Comparison of ENCODE assay signal across 18 cellular contexts in genomic region chr1:52917156-52917555, GRCh38. TPM values are rescaled to one million over a fixed set of nuclear protein-coding genes. Genes with fewer than 3 reads are reported as not detected.
DNase-seq lines count a peak whose midpoint lies in the region; ATAC-seq and TF ChIP-seq lines count a peak whose summit lies in the region.
"Had no signal": no experiment of that assay in that cellular context is flagged by ENCODE, and none has a peak within 500 bp of the region (broad histone marks: within the 10 kb centered on the region; RNA-seq: fewer than 3 reads in every experiment).

No MANE protein-coding gene starts in this region.

- H3K27me3 Mint-ChIP-seq in MCF 10A (ENCODE audit: insufficient read depth, unreplicated experiment), result no peaks in the 10 kb centered on the region
- no peaks in the 10 kb centered on the region for H3K27me3 Mint-ChIP-seq in activated CD8-positive, alpha-beta T cell treated with anti-CD3 and anti-CD28 coated beads for 36 hours

- no peaks in the 10 kb centered on the region for H3K27me3 ChIP-seq in breast epithelium
- no peaks in the 10 kb centered on the region for H3K27me3 ChIP-seq in gastroesophageal sphincter
- H3K27me3 ChIP-seq in testis, result no peaks in the 10 kb centered on the region
- H3K27me3 ChIP-seq in left lung, result peaks cover 0 to 13% of the 10 kb centered on the region in 2 donors
- H3K27me3 ChIP-seq: MG63 had no signal

- DNase-seq in breast epithelium (ENCODE audit: low spot score in 2 of 2), result no peak
- no peak for DNase-seq in MCF 10A (ENCODE audit: unreplicated experiment)
- DNase-seq in left lobe of liver (ENCODE audit: low spot score), result peak; percentile 29
- peak; percentile 63 for DNase-seq in testis
- DNase-seq in left lung, result no peak
- DNase-seq in activated CD8-positive, alpha-beta T cell treated with anti-CD3 and anti-CD28 coated beads for 36 hours, result no peak
- no peak for DNase-seq in RWPE1 (ENCODE audit: low spot score)
- DNase-seq: 8988T, COR-L47, DMS153, HFFc6, MG63, NCI-H1105, NCI-H187, NCI-H510A had no signal

- CTCF ChIA-PET in MCF 10A (lab: Yijun Ruan, JAX), result interaction anchor here (0.6 kb wide), 1 partner anchor 170 kb away, joined by 6 read pairs; no protein-coding TSS in a partner anchor
- CTCF ChIA-PET in activated CD8-positive, alpha-beta T cell treated with anti-CD3 and anti-CD28 coated beads for 36 hours (lab: Charles Lee), result no interaction called here
- CTCF ChIA-PET in RWPE1 (lab: Yijun Ruan, JAX), result no interaction called here

- ATAC-seq in gastroesophageal sphincter (no peak), left lobe of liver (no peak), left lung (no peak)
- ATAC-seq in activated CD8-positive, alpha-beta T cell treated with anti-CD3 and anti-CD28 coated beads for 36 hours, result no peak

- H3K4me3 ChIP-seq in breast epithelium (no peak overlapping the region), gastroesophageal sphincter (no peak overlapping the region), testis (no peak overlapping the region), left lung (no peak overlapping the region)
- H3K4me3 ChIP-seq: MG63 had no signal

- no peaks in the 10 kb centered on the region for H3K4me1 ChIP-seq in breast epithelium
- H3K4me1 ChIP-seq in gastroesophageal sphincter, result peaks cover 0 to 64% (median 0%) of the 10 kb centered on the region in 3 donors
- H3K4me1 ChIP-seq in testis, result peaks cover 28% of the 10 kb centered on the region
- peaks cover 0 to 9% of the 10 kb centered on the region in 2 donors for H3K4me1 ChIP-seq in left lung

- no peak overlapping the region for H3K27ac Mint-ChIP-seq in MCF 10A (ENCODE audit: low read depth, unreplicated experiment)
- H3K27ac Mint-ChIP-seq in activated CD8-positive, alpha-beta T cell treated with anti-CD3 and anti-CD28 coated beads for 36 hours, result no peak overlapping the region
- H3K27ac Mint-ChIP-seq: HFFc6 had no signal

- no peak for TF ChIP-seq EP300 in gastroesophageal sphincter (IDR thresholded peaks at IDR 0.05)

- POLR2A ChIA-PET in MCF 10A (lab: Yijun Ruan, JAX) (interaction anchor here (0.5 to 0.7 kb wide), 3 partner anchors 105 to 1233 kb away, joined by 3 read pairs; no protein-coding TSS in a partner anchor), RWPE1 (lab: Yijun Ruan, JAX; ENCODE audit: low non-redundant PET) (interaction anchor here (0.6 kb wide), 1 partner anchor 50 kb away, joined by 4 read pairs; no protein-coding TSS in a partner anchor)
- POLR2A ChIA-PET in activated CD8-positive, alpha-beta T cell treated with anti-CD3 and anti-CD28 coated beads for 36 hours (lab: Charles Lee), result interaction anchor here (0.6 kb wide), 1 partner anchor 123 kb away, joined by 3 read pairs; no protein-coding TSS in a partner anchor

- H3K36me3 ChIP-seq in breast epithelium, result no peaks in the 10 kb centered on the region
- peaks cover 0 to 16% of the 10 kb centered on the region in 2 donors for H3K36me3 ChIP-seq in gastroesophageal sphincter
- no peaks in the 10 kb centered on the region for H3K36me3 ChIP-seq in testis (ENCODE audit: low read depth, missing control alignments)
- no peaks in the 10 kb centered on the region for H3K36me3 ChIP-seq in left lung

- peak overlapping the region; percentile 8 to 29 for H3K27ac ChIP-seq in breast epithelium
- peak overlapping the region in 3 of 4 donors; percentile 43 to 59 (median 49) for H3K27ac ChIP-seq in gastroesophageal sphincter
- H3K27ac ChIP-seq in testis, result peak overlapping the region in 1 of 2 donors; percentile 21
- no peak overlapping the region for H3K27ac ChIP-seq in left lung
- no peak overlapping the region for H3K27ac ChIP-seq in RWPE1
- H3K27ac ChIP-seq: KMS-11 had no signal

- intact Hi-C loops in breast epithelium (cut with DNase I; ENCODE audit: low total_unique reads) (no loop called here), MCF 10A (cut with micrococcal nuclease) (no loop called here), testis (cut with DNase I; ENCODE audit: low total_unique reads) (no loop called here), left lung (cut with DNase I) (no loop called here)
- intact Hi-C loops in activated CD8-positive, alpha-beta T cell treated with anti-CD3 and anti-CD28 coated beads for 36 hours (cut with micrococcal nuclease), result no loop called here

- no TSS peak for BruUV-seq in MCF 10A (replicated peaks; lab: Mats Ljungman, UMichigan)

- TF ChIP-seq POLR2A in breast epithelium (IDR thresholded peaks at IDR 0.05), result no peak
- TF ChIP-seq POLR2A in gastroesophageal sphincter (IDR thresholded peaks at IDR 0.05), result no peak
- TF ChIP-seq POLR2A in testis (IDR thresholded peaks at IDR 0.05), result no peak

- H3K4me1 Mint-ChIP-seq in MCF 10A (ENCODE audit: insufficient read depth, unreplicated experiment), result peaks cover 17% of the 10 kb centered on the region
- peaks cover 20% of the 10 kb centered on the region for H3K4me1 Mint-ChIP-seq in activated CD8-positive, alpha-beta T cell treated with anti-CD3 and anti-CD28 coated beads for 36 hours (ENCODE audit: low read depth)

- H3K9me3 ChIP-seq in breast epithelium (no peaks in the 10 kb centered on the region), gastroesophageal sphincter (no peaks in the 10 kb centered on the region), testis (no peaks in the 10 kb centered on the region), left lung (no peaks in the 10 kb centered on the region)
- H3K9me3 ChIP-seq: MG63 had no signal

- peaks cover 6% of the 10 kb centered on the region for H3K36me3 Mint-ChIP-seq in MCF 10A (ENCODE audit: insufficient read depth, unreplicated experiment)
- H3K36me3 Mint-ChIP-seq in activated CD8-positive, alpha-beta T cell treated with anti-CD3 and anti-CD28 coated beads for 36 hours (ENCODE audit: low read depth), result no peaks in the 10 kb centered on the region
- H3K36me3 Mint-ChIP-seq: CD14-positive monocyte had no signal

- no peak overlapping the region for H3K4me3 Mint-ChIP-seq in MCF 10A (ENCODE audit: unreplicated experiment)
- H3K4me3 Mint-ChIP-seq in activated CD8-positive, alpha-beta T cell treated with anti-CD3 and anti-CD28 coated beads for 36 hours, result no peak overlapping the region
- H3K4me3 Mint-ChIP-seq: CD14-positive monocyte, HFFc6 had no signal

- H3K9me3 Mint-ChIP-seq in MCF 10A (ENCODE audit: unreplicated experiment), result no peaks in the 10 kb centered on the region
- H3K9me3 Mint-ChIP-seq in activated CD8-positive, alpha-beta T cell treated with anti-CD3 and anti-CD28 coated beads for 36 hours, result no peaks in the 10 kb centered on the region
- H3K9me3 Mint-ChIP-seq: HFFc6 had no signal

- 38 to 49% methylated on average over 4 to 7 of the region's 7 CpGs for WGBS in gastroesophageal sphincter (ENCODE audit: low coverage in 1 of 2), 2 donors
- 58 to 60% methylated on average over 7 of the region's 7 CpGs for WGBS in testis, 2 donors

- TF ChIP-seq CTCF in breast epithelium (IDR thresholded peaks at IDR 0.05) (no peak), MCF 10A (IDR thresholded peaks at IDR 0.05; ENCODE audit: unreplicated experiment) (no peak), gastroesophageal sphincter (IDR thresholded peaks at IDR 0.05) (no peak), testis (IDR thresholded peaks at IDR 0.05) (no peak), left lung (IDR thresholded peaks at IDR 0.05) (no peak), RWPE1 (conservative IDR thresholded peaks at IDR 0.05; ENCODE audit: low read depth) (no peak)
- TF ChIP-seq CTCF in activated CD8-positive, alpha-beta T cell treated with anti-CD3 and anti-CD28 coated beads for 36 hours (IDR thresholded peaks at IDR 0.05), result no peak

RNA-seq across cellular contexts. Expression of gene ECHDC2, which starts 4.4 kb away (rescaled TPM):
- total RNA-seq in breast epithelium (100 to 1,000 TPM; 157 to 202 (median 182) TPM), MCF 10A (2022) (106 and 129 TPM in 2 replicates), gastroesophageal sphincter (100 to 1,000 TPM in 2 of 4 donors, 10 to 100 TPM in 2; 44.4 to 172 (median 82.5) TPM), left lobe of liver (966 TPM), testis (100 to 1,000 TPM; 237 to 296 TPM), left lung (10 to 100 TPM; 64.0 to 81.6 TPM)
- 168 TPM for polyA plus RNA-seq in testis (ENCODE audit: insufficient read depth, low read depth, low replicate concordance)
- total RNA-seq in activated CD8-positive, alpha-beta T cell treated with anti-CD3 and anti-CD28 coated beads for 36 hours, result 10 to 100 TPM; 32.6 to 36.4 TPM

RNA-seq across cellular contexts. Expression of gene SCP2, which starts 9.9 kb away (rescaled TPM):
- 100 to 1,000 TPM in 2 of 3 donors, 10 to 100 TPM in 1; 97.3 to 144 (median 139) TPM for total RNA-seq in breast epithelium
- 53.8 and 61.3 TPM in 2 replicates for total RNA-seq in MCF 10A (2022)
- total RNA-seq in gastroesophageal sphincter, result 100 to 1,000 TPM in 3 of 4 donors, 10 to 100 TPM in 1; 92.4 to 125 (median 120) TPM
- total RNA-seq in left lobe of liver, result 796 TPM
- 100 to 1,000 TPM; 103 to 108 TPM for total RNA-seq in testis
- polyA plus RNA-seq in testis (ENCODE audit: insufficient read depth, low read depth, low replicate concordance), result 102 TPM
- total RNA-seq in left lung, result 100 to 1,000 TPM; 137 to 208 TPM
- total RNA-seq in activated CD8-positive, alpha-beta T cell treated with anti-CD3 and anti-CD28 coated beads for 36 hours, result 10 to 100 TPM; 60.7 to 66.8 TPM

Comparison
In these comparisons a context has a peak if more than half of its experiments do, and no peak if none do; other contexts are left out.
1. DNase-seq: peak in left lobe of liver (single experiment) and testis (single experiment); none in breast epithelium (0 of 2), MCF 10A (single experiment), left lung (0 of 2), activated CD8-positive, alpha-beta T cell treated with anti-CD3 and anti-CD28 coated beads for 36 hours (single experiment) and RWPE1 (single experiment).
2. H3K27ac ChIP-seq: peak in breast epithelium (2 of 2) and gastroesophageal sphincter (3 of 4); none in left lung (0 of 2) and RWPE1 (single experiment).